ENCODE assay signal across 8 cellular contexts in genomic region chrX:68827848-68828562, GRCh38. TPM values are rescaled to one million over a fixed set of nuclear protein-coding genes. Genes with fewer than 3 reads are reported as not detected.
DNase-seq lines count a peak whose midpoint lies in the region; ATAC-seq, FAIRE-seq and TF ChIP-seq lines count a peak whose summit lies in the region.

No MANE protein-coding gene starts in this region.

- no TSS peak for BruUV-seq in HCT116 (replicated peaks; lab: Mats Ljungman, UMichigan)

- TF ChIP-seq CTCF in D721Med (IDR thresholded peaks at IDR 0.05; ENCODE audit: insufficient read depth, missing control alignments) = peak; percentile 72
- TF ChIP-seq CTCF in HCT116 (IDR thresholded peaks at IDR 0.05 in 2 of 3, conservative IDR thresholded peaks at IDR 0.05 in 1 of 3; ENCODE audit: borderline replicate concordance in 1 of 3, insufficient read depth in 1 of 3, low read depth in 2 of 3, low read length in 2 of 3) = peak in 2 of 3 experiments; percentile 78 to 81; a peak in 4 of 6 replicates
- peak; percentile 75; the same call in 1 of the 2 replicates for TF ChIP-seq CTCF in WTC11 (IDR thresholded peaks at IDR 0.05)
- peak; percentile 85 for TF ChIP-seq CTCF in cardiac fibroblast (IDR thresholded peaks at IDR 0.05; ENCODE audit: low read depth, low read length)
- peak; percentile 83 for TF ChIP-seq CTCF in smooth muscle cell (IDR thresholded peaks at IDR 0.05; ENCODE audit: borderline replicate concordance, insufficient read depth, poor library complexity, severe bottlenecking)

- H3K9me3 Mint-ChIP-seq in WTC11 = no peaks in the 10 kb centered on the region

- CTCF ChIA-PET in HCT116 (lab: Charles Lee) = interaction anchor here (0.7 to 2.6 kb wide), 21 partner anchors 11 to 559 kb away, joined by 3 to 56 read pairs (median 6); no protein-coding TSS in a partner anchor
- CTCF ChIA-PET in WTC11 (lab: Charles Lee) = interaction anchor here (0.5 to 4.3 kb wide), 83 partner anchors 8 to 676 kb away, joined by 3 to 107 read pairs (median 4); partner anchors contain the start of genes NALF2 and PJA1

- intact Hi-C loops in HCT116 (cut with micrococcal nuclease) = loop anchor here (1.0 to 10.0 kb wide), 8 partner anchors 203 to 1267 kb away; partner anchors contain the start of gene EDA

- RAD21 ChIA-PET in HCT116 (lab: Charles Lee; ENCODE audit: low non-redundant PET in 1 of 2, low total read pairs in 2 of 2, uncharacterized antibody in 2 of 2, unreplicated experiment in 2 of 2) = interaction anchor here (0.6 to 2.6 kb wide), 15 partner anchors 14 to 559 kb away, joined by 3 to 29 read pairs (median 5); no protein-coding TSS in a partner anchor

- WGBS in smooth muscle cell (ENCODE audit: low lambda C conversion rate) = 43% methylated on average over 31 of the region's 32 CpGs

- H2AFZ ChIP-seq in HCT116 (ENCODE audit: low read depth, low read length, poor library complexity, severe bottlenecking) (no peak overlapping the region), smooth muscle cell (ENCODE audit: low read depth) (no peak overlapping the region)

- no peaks in the 10 kb centered on the region for H3F3A ChIP-seq in smooth muscle cell (ENCODE audit: low read depth)

- H3K4me3 ChIP-seq in HCT116 (replicated peaks in 1 of 2; ENCODE audit: low read depth in 1 of 2, low read length in 2 of 2) = peak overlapping the region; percentile 61 to 72
- H3K4me3 ChIP-seq in cardiac fibroblast (replicated peaks in 1 of 2; ENCODE audit: low read depth in 2 of 2, low read length in 2 of 2) = peak overlapping the region; percentile 29 to 45
- H3K4me3 ChIP-seq in smooth muscle cell = peak overlapping the region; percentile 62

- H3K9ac ChIP-seq in HCT116 (ENCODE audit: low read length) (peak overlapping the region; percentile 50; the same call in 1 of the 2 replicates), smooth muscle cell (ENCODE audit: low read depth) (no peak overlapping the region)

- H3K79me2 ChIP-seq in HCT116 (ENCODE audit: insufficient read depth, low read length) (peaks cover 21% of the 10 kb centered on the region; the same call in 1 of the 2 replicates), smooth muscle cell (ENCODE audit: low read depth) (peaks cover 40% of the 10 kb centered on the region)

- no peaks in the 10 kb centered on the region for H3K36me3 ChIP-seq in HCT116 (ENCODE audit: control insufficient read depth in 1 of 2, insufficient read depth in 2 of 2, low read length in 2 of 2)
- H3K36me3 ChIP-seq in smooth muscle cell (ENCODE audit: low read depth) = no peaks in the 10 kb centered on the region

- H3K9me3 ChIP-seq in HCT116 (ENCODE audit: control insufficient read depth in 1 of 2, insufficient read depth in 1 of 2, low read depth in 1 of 2, low read length in 2 of 2) (no peaks in the 10 kb centered on the region), smooth muscle cell (replicated peaks; ENCODE audit: low read depth) (no peaks in the 10 kb centered on the region)

- TF ChIP-seq RAD21 in HCT116 (IDR thresholded peaks at IDR 0.05; ENCODE audit: low read depth) = no peak

- H4K20me1 ChIP-seq in HCT116 (ENCODE audit: insufficient read depth) (no peaks in the 10 kb centered on the region), smooth muscle cell (ENCODE audit: low read depth) (peaks cover 30% of the 10 kb centered on the region)

- H3K27me3 Mint-ChIP-seq in WTC11 (ENCODE audit: low read depth) = peaks cover 95% of the 10 kb centered on the region

- peak overlapping the region; percentile 72 for H3K4me3 Mint-ChIP-seq in WTC11

- no peak overlapping the region for H3K27ac Mint-ChIP-seq in WTC11

- H3K4me2 ChIP-seq in HCT116 (ENCODE audit: low read length) (peak overlapping the region; percentile 90), smooth muscle cell (peak overlapping the region; percentile 76)

- no peaks in the 10 kb centered on the region for H3K9me2 ChIP-seq in HCT116 (ENCODE audit: insufficient read depth)

- H3K27ac ChIP-seq in HCT116 (ENCODE audit: low read depth, low read length) = no peak overlapping the region; the same call in 1 of the 2 replicates
- no peak overlapping the region for H3K27ac ChIP-seq in smooth muscle cell (ENCODE audit: low read depth)

- ATAC-seq in HCT116 (peak; percentile 72), WTC11 (peak; percentile 40), GM18858 (IDR thresholded peaks at IDR 0.05; ENCODE audit: unreplicated experiment) (no peak)

- H3K4me1 Mint-ChIP-seq in WTC11 = peaks cover 19% of the 10 kb centered on the region

- no peak for FAIRE-seq in D721Med (lab: Jason Lieb, UNC)

- H3K27me3 ChIP-seq in HCT116 (ENCODE audit: insufficient read depth, low read length) (no peaks in the 10 kb centered on the region), smooth muscle cell (ENCODE audit: low read depth) (no peaks in the 10 kb centered on the region)

- no peak for TF ChIP-seq POLR2A in HCT116 (IDR thresholded peaks at IDR 0.05; ENCODE audit: borderline replicate concordance, extremely low read depth, insufficient read depth, insufficient read length)

- POLR2A ChIA-PET in HCT116 (lab: Charles Lee) = interaction anchor here (0.6 to 4.0 kb wide), 35 partner anchors 9 to 563 kb away, joined by 3 to 53 read pairs (median 4); partner anchors contain the start of gene PJA1
- POLR2A ChIA-PET in WTC11 (lab: Charles Lee) = interaction anchor here (0.5 to 1.6 kb wide), 10 partner anchors 18 to 457 kb away, joined by 3 to 10 read pairs (median 3); no protein-coding TSS in a partner anchor

- H3K4me1 ChIP-seq in HCT116 (ENCODE audit: control insufficient read depth in 1 of 2, insufficient read depth in 2 of 2, low read length in 2 of 2) (peaks cover 0 to 9% of the 10 kb centered on the region in 2 experiments; a peak in 1 of 4 replicates), smooth muscle cell (ENCODE audit: low read depth) (no peaks in the 10 kb centered on the region)

- no peaks in the 10 kb centered on the region for H3K36me3 Mint-ChIP-seq in WTC11

- no peak for DNase-seq in D721Med (ENCODE audit: insufficient read length, low spot score)
- peak; percentile 59 for DNase-seq in HCT116 (ENCODE audit: low read depth, low spot score)
- peak; percentile 34 for DNase-seq in NCI-H2107 (lab: John Stamatoyannopoulos, UW)
- DNase-seq in WTC11 (ENCODE audit: low spot score) = peak; percentile 89
- peak; percentile 87 to 89 for DNase-seq in cardiac fibroblast (ENCODE audit: low read depth in 2 of 2)
- DNase-seq in iris pigment epithelial cell (ENCODE audit: low read depth) = peak; percentile 75
- peak; percentile 50 for DNase-seq in smooth muscle cell (lab: John Stamatoyannopoulos, UW; ENCODE audit: unreplicated experiment)

TF ChIP-seq in HCT116, 20 proteins besides CTCF, POLR2A, EP300 and RAD21 (continues in another document):
- no peak for TF ChIP-seq ZFX (IDR thresholded peaks at IDR 0.05)
- TF ChIP-seq, protein P1, sequence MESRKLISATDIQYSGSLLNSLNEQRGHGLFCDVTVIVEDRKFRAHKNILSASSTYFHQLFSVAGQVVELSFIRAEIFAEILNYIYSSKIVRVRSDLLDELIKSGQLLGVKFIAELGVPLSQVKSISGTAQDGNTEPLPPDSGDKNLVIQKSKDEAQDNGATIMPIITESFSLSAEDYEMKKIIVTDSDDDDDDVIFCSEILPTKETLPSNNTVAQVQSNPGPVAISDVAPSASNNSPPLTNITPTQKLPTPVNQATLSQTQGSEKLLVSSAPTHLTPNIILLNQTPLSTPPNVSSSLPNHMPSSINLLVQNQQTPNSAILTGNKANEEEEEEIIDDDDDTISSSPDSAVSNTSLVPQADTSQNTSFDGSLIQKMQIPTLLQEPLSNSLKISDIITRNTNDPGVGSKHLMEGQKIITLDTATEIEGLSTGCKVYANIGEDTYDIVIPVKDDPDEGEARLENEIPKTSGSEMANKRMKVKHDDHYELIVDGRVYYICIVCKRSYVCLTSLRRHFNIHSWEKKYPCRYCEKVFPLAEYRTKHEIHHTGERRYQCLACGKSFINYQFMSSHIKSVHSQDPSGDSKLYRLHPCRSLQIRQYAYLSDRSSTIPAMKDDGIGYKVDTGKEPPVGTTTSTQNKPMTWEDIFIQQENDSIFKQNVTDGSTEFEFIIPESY (IDR thresholded peaks at IDR 0.05; ENCODE audit: extremely low read depth, insufficient replicate concordance, low read length) = no peak
- TF ChIP-seq SRF (IDR thresholded peaks at IDR 0.05; ENCODE audit: low read depth) = no peak
- TF ChIP-seq CBX3 (IDR thresholded peaks at IDR 0.05; ENCODE audit: low read depth) = no peak
- TF ChIP-seq FOSL1 (IDR thresholded peaks at IDR 0.05; ENCODE audit: low read depth) = no peak
- TF ChIP-seq YY1 (IDR thresholded peaks at IDR 0.05; ENCODE audit: extremely low read depth, insufficient replicate concordance, low read depth, low read length) = no peak
- no peak for TF ChIP-seq SIN3A (IDR thresholded peaks at IDR 0.05; ENCODE audit: low read depth)
- no peak for TF ChIP-seq POLR2AphosphoS5 (IDR thresholded peaks at IDR 0.05; ENCODE audit: low read depth, low read length)

TF ChIP-seq in WTC11, 78 proteins besides CTCF, POLR2A, EP300 and RAD21 (continues in another document):
- TF ChIP-seq, protein P2, sequence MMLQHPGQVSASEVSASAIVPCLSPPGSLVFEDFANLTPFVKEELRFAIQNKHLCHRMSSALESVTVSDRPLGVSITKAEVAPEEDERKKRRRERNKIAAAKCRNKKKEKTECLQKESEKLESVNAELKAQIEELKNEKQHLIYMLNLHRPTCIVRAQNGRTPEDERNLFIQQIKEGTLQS (CRISPR knock-in tag; conservative IDR thresholded peaks at IDR 0.05) = no peak
- no peak for TF ChIP-seq ZNF416 (CRISPR knock-in tag; IDR thresholded peaks at IDR 0.05)
- TF ChIP-seq ZNF317 (CRISPR knock-in tag; IDR thresholded peaks at IDR 0.05; ENCODE audit: borderline replicate concordance, low read depth) = no peak
- no peak for TF ChIP-seq NFE2L1 (CRISPR knock-in tag; IDR thresholded peaks at IDR 0.05)
- TF ChIP-seq SMAD3 (CRISPR knock-in tag; IDR thresholded peaks at IDR 0.05; ENCODE audit: borderline replicate concordance) = no peak
- no peak for TF ChIP-seq KAT7 (CRISPR knock-in tag; IDR thresholded peaks at IDR 0.05; ENCODE audit: borderline replicate concordance)

RNA-seq across cellular contexts. Expression of gene EFNB1, which starts 0.8 kb away (rescaled TPM):
- total RNA-seq in HCT116 (2021; ENCODE audit: unreplicated experiment) (14.7 TPM), WTC11 (2021) (9.7 to 16.4 TPM (median 10.0 TPM) in 3 replicates), smooth muscle cell (41.4 and 44.1 TPM in 2 replicates)
- 12.9 TPM in 2 replicates for polyA plus RNA-seq in HCT116 (2012)
- 54.8 and 58.3 TPM in 2 replicates for polyA plus RNA-seq in smooth muscle cell
